10 cellular contexts compared by ENCODE assay signal in the genomic region with DNA sequence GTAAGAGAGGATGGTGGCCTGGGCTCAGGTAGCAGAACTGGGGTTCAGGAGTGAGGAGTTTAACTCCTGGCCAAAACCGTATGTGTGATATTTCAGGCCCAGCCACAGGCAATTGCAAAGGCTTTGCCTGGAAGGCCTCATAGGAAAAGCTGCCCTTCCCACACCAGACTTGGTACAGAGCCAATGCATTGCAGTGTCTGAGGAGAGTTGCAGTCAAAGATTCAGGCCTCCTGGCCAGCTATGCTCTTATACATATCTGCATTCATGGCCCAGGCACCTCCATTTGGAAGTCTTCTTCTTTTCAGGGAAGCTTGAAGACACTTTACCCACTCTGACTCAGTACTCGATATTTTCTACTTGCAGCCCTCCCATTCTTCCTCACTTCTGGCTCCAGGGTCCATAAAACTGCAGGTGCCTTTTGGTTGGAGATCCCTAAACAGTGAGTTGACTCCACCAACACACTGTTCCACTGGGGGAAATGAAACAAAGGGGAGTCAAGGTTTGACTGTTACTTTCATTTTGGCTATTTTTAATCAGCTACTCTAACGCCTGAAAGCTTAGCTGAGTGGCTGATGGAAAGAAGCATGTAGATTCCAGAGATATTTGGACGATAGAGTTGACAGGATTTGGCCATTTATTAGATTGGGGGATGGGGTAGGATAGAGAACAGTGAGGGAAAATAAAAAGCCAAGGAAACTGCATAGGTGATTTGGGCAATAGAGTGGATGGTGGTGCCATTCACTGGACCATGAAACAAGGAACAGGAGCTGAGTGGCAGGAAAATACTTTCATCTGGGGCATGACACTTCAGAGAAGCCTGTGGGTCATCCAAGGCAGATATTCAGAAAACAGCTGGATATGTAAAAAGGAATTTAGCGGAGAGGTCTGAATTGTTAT. TPM values are rescaled to one million over a fixed set of nuclear protein-coding genes. Genes with fewer than 3 reads are reported as not detected.
DNase-seq lines count a peak whose midpoint lies in the region; ATAC-seq, FAIRE-seq and TF ChIP-seq lines count a peak whose summit lies in the region.
"Had no signal": no experiment of that assay in that cellular context is flagged by ENCODE, and none has a peak within 500 bp of the region (broad histone marks: within the 10 kb centered on the region; RNA-seq: fewer than 3 reads in every experiment).

No MANE protein-coding gene starts in this region.

- H3K27ac ChIP-seq in heart right ventricle: peak overlapping the region in 1 of 10 donors; percentile 2

- no peak overlapping the region for H3K4me3 ChIP-seq in heart right ventricle

- intact Hi-C loops in heart right ventricle (cut with DNase I): no loop called here

- no peaks in the 10 kb centered on the region for H3K36me3 ChIP-seq in heart right ventricle

- H3K27ac Mint-ChIP-seq in natural killer cell treated with Interleukin-12 subunit alpha and Interleukin-12 subunit beta and Interleukin-15 and Interleukin-18, amount 100 ng/mL, for 72 hours: no peak overlapping the region

- H3K4me1 Mint-ChIP-seq in natural killer cell treated with Interleukin-12 subunit alpha and Interleukin-12 subunit beta and Interleukin-15 and Interleukin-18, amount 100 ng/mL, for 72 hours (ENCODE audit: low read depth in 2 of 2): no peaks in the 10 kb centered on the region

- no peak for TF ChIP-seq CTCF in heart right ventricle (IDR thresholded peaks at IDR 0.05)

- peaks cover 7 to 8% of the 10 kb centered on the region in 2 donors for H3K27me3 Mint-ChIP-seq in natural killer cell treated with Interleukin-12 subunit alpha and Interleukin-12 subunit beta and Interleukin-15 and Interleukin-18, amount 100 ng/mL, for 72 hours

- 47 to 49% methylated on average over 5 of the region's 5 CpGs for WGBS in heart right ventricle, 2 donors

- H3K27me3 ChIP-seq in heart right ventricle: no peaks in the 10 kb centered on the region

- peaks cover 0 to 15% (median 7%) of the 10 kb centered on the region in 9 donors for H3K4me1 ChIP-seq in heart right ventricle

- no peaks in the 10 kb centered on the region for H3K9me3 Mint-ChIP-seq in natural killer cell treated with Interleukin-12 subunit alpha and Interleukin-12 subunit beta and Interleukin-15 and Interleukin-18, amount 100 ng/mL, for 72 hours

- no peaks in the 10 kb centered on the region for H3K36me3 Mint-ChIP-seq in natural killer cell treated with Interleukin-12 subunit alpha and Interleukin-12 subunit beta and Interleukin-15 and Interleukin-18, amount 100 ng/mL, for 72 hours

- no peak overlapping the region for H3K4me3 Mint-ChIP-seq in natural killer cell treated with Interleukin-12 subunit alpha and Interleukin-12 subunit beta and Interleukin-15 and Interleukin-18, amount 100 ng/mL, for 72 hours

- peak; percentile 98 for ATAC-seq in GM21390 (IDR thresholded peaks at IDR 0.05; ENCODE audit: unreplicated experiment)
- peak; percentile 86 for ATAC-seq in HG03280 (IDR thresholded peaks at IDR 0.05; ENCODE audit: unreplicated experiment)
- ATAC-seq in heart right ventricle: peak in 5 of 8 donors; percentile 33 to 73 (median 55)
- no peak for ATAC-seq in natural killer cell treated with Interleukin-12 subunit alpha and Interleukin-12 subunit beta and Interleukin-15 and Interleukin-18, amount 100 ng/mL, for 72 hours

- peak; percentile 38 for DNase-seq in GM12891 (ENCODE audit: insufficient read length, low spot score)
- DNase-seq in heart right ventricle: peak in 1 of 2 donors; percentile 39
- DNase-seq in natural killer cell treated with Interleukin-12 subunit alpha and Interleukin-12 subunit beta and Interleukin-15 and Interleukin-18, amount 100 ng/mL, for 72 hours (ENCODE audit: low spot score): no peak
- no peak for DNase-seq in KBM-7
- DNase-seq in amygdala (lab: John Stamatoyannopoulos, UW): no peak
- no peak for DNase-seq in HuH-7.5 (ENCODE audit: low spot score)
- DNase-seq: DND-41 had no signal

- no peaks in the 10 kb centered on the region for H3K9me3 ChIP-seq in heart right ventricle

- TF ChIP-seq POLR2A in GM12891 (IDR thresholded peaks at IDR 0.05; ENCODE audit: low read depth, low read length): no peak

- peak; percentile 91 for FAIRE-seq in GM12891 (lab: Jason Lieb, UNC)

- in situ Hi-C loops in KBM-7 (cut with MboI; ENCODE audit: low pct_unique_long_range_greater_than_20kb, low sequenced_read_pairs): no loop called here

TF ChIP-seq in GM12891, 5 proteins besides CTCF, POLR2A, EP300 and RAD21:
- TF ChIP-seq TAF1 (IDR thresholded peaks at IDR 0.05; ENCODE audit: low read depth, low read length) (no peak), SPI1 (IDR thresholded peaks at IDR 0.05; ENCODE audit: low read depth, low read length) (peak; percentile 95), POU2F2 (IDR thresholded peaks at IDR 0.05; ENCODE audit: low read depth, low read length) (0 out of 2 replicates have a peak, but pooled peaks have one; percentile 46), POLR2AphosphoS5 (IDR thresholded peaks at IDR 0.05; ENCODE audit: low read depth, low read length) (no peak), PAX5 (IDR thresholded peaks at IDR 0.05; ENCODE audit: insufficient read depth, low read length, severe bottlenecking) (no peak)
TF ChIP-seq in GM12891: peak in this region for 2.

RNA-seq across cellular contexts. Expression of a gene that starts 30.6 kb away (rescaled TPM):
- not detected for polyA plus RNA-seq in GM12891 (2012; ENCODE audit: low read depth, missing spikeins)
- total RNA-seq in heart right ventricle: 10 to 100 TPM; 11.8 to 41.8 (median 18.7) TPM
- polyA plus RNA-seq in heart right ventricle: 10 to 100 TPM; 17.5 to 23.0 TPM
- not detected for total RNA-seq in natural killer cell treated with Interleukin-12 subunit alpha and Interleukin-12 subunit beta and Interleukin-15 and Interleukin-18, amount 100 ng/mL, for 72 hours
- polyA plus RNA-seq: neural cell had no signal

Comparison
In these comparisons a context has a peak if more than half of its experiments do, and no peak if none do; other contexts are left out.
1. ATAC-seq: peak in GM21390 (single experiment), HG03280 (single experiment) and heart right ventricle (5 of 8); none in natural killer cell treated with Interleukin-12 subunit alpha and Interleukin-12 subunit beta and Interleukin-15 and Interleukin-18, amount 100 ng/mL, for 72 hours (0 of 2).
2. RNA of a gene that starts 30.6 kb away (total RNA-seq): 11.8 to 41.8 TPM in heart right ventricle; not detected in natural killer cell treated with Interleukin-12 subunit alpha and Interleukin-12 subunit beta and Interleukin-15 and Interleukin-18, amount 100 ng/mL, for 72 hours; every median in the first group is over 10 times any median in the second.